Comparison of ENCODE assay signal across 14 cellular contexts in the genomic region with DNA sequence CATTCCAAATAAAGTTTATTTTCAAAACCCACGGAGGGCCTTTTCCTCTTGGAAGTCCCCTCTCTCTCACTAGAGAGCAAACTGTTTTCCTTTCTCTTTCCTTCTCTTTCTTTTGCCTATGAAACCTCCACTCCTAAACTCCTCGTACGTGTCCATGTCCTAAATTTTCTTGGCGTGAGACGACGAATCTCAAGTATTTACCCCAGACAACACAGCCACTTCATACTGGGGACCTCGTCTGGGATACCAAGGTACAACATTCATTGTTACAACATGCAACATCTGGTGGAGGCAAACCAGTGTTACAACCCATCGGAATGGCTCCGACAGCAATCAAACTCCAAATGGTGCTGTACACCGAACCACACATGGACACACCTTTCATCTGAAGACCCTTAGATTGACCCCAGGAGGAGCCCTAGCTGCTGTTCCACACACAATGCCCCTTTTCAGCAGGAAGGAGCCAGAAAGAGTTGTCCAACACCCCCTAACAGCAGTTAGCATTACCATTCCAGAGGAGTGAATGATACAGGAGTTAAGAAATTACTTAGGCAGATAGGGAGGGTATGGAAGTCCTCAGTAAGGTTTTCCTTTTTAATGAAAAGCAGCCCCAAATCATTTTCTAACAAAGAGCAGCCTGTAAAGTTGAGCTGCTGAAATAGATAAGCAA.
"Had no signal": no experiment of that assay in that cellular context is flagged by ENCODE, and none has a peak within 500 bp of the region (broad histone marks: within the 10 kb centered on the region; RNA-seq: fewer than 3 reads in every experiment).

No MANE protein-coding gene starts in this region.

- H3K27me3 ChIP-seq: breast epithelium, uterus had no signal

- H3K27ac ChIP-seq: thoracic aorta had no signal

- H3K9me3 ChIP-seq: breast epithelium, thoracic aorta, uterus had no signal

- H3K4me3 ChIP-seq: breast epithelium, thoracic aorta, uterus had no signal

- ATAC-seq: activated T-cell treated with anti-CD3 and anti-CD28 coated beads, Interleukin-2, amount 50 U/mL, for 4 hours; esophagus mucosa had no signal

- H3K4me3 Mint-ChIP-seq: activated naive CD8-positive, alpha-beta T cell treated with anti-CD3 and anti-CD28 coated beads, Interleukin-2, amount 10 ng/mL, durations not matched to agents 7 days and 5 days; activated T-cell treated with anti-CD3 and anti-CD28 coated beads, Interleukin-2, amount 50 U/mL, for 4 hours; nephron progenitor cell; stimulated activated naive CD8-positive, alpha-beta T cell treated with anti-CD3 and anti-CD28 coated beads, Interleukin-15, Interleukin-2, amounts not matched to agents 100 ng/mL and 50 ng/mL, for 24 hours had no signal

- H3K9me3 Mint-ChIP-seq: activated naive CD8-positive, alpha-beta T cell treated with anti-CD3 and anti-CD28 coated beads, Interleukin-2, amount 10 ng/mL, durations not matched to agents 7 days and 5 days; activated T-cell treated with anti-CD3 and anti-CD28 coated beads, Interleukin-2, amount 50 U/mL, for 4 hours; nephron progenitor cell; stimulated activated naive CD8-positive, alpha-beta T cell treated with anti-CD3 and anti-CD28 coated beads, Interleukin-15, Interleukin-2, amounts not matched to agents 100 ng/mL and 50 ng/mL, for 24 hours had no signal

- H3K27me3 Mint-ChIP-seq: activated naive CD8-positive, alpha-beta T cell treated with anti-CD3 and anti-CD28 coated beads, Interleukin-2, amount 10 ng/mL, durations not matched to agents 7 days and 5 days; stimulated activated naive CD8-positive, alpha-beta T cell treated with anti-CD3 and anti-CD28 coated beads, Interleukin-15, Interleukin-2, amounts not matched to agents 100 ng/mL and 50 ng/mL, for 24 hours had no signal

- H3K4me1 ChIP-seq: breast epithelium, uterus had no signal

- H3K36me3 ChIP-seq: breast epithelium, thoracic aorta, uterus had no signal

- H3K27ac Mint-ChIP-seq: activated naive CD8-positive, alpha-beta T cell treated with anti-CD3 and anti-CD28 coated beads, Interleukin-2, amount 10 ng/mL, durations not matched to agents 7 days and 5 days; stimulated activated naive CD8-positive, alpha-beta T cell treated with anti-CD3 and anti-CD28 coated beads, Interleukin-15, Interleukin-2, amounts not matched to agents 100 ng/mL and 50 ng/mL, for 24 hours had no signal

- DNase-seq: activated CD4-positive, alpha-beta T cell treated with anti-CD3 and anti-CD28 coated beads for 1 hour; activated CD4-positive, alpha-beta T cell treated with anti-CD3 and anti-CD28 coated beads, Interleukin-2, amount 50 U/mL, for 48 hours; activated gamma-delta T cell; activated naive CD8-positive, alpha-beta T cell treated with anti-CD3 and anti-CD28 coated beads, Interleukin-2, amount 10 ng/mL, durations not matched to agents 7 days and 5 days; activated T-cell treated with anti-CD3 and anti-CD28 coated beads, Interleukin-2, amount 50 U/mL, for 4 hours; anterior cingulate cortex; dermis blood vessel endothelial cell; nephron progenitor cell; stimulated activated CD4-positive, alpha-beta T cell treated with anti-CD3 and anti-CD28 coated beads, Interleukin-4, amount 100 ng/mL, for 24 hours; uterus had no signal
